1 cellular context compared by ENCODE assay signal in the genomic region with DNA sequence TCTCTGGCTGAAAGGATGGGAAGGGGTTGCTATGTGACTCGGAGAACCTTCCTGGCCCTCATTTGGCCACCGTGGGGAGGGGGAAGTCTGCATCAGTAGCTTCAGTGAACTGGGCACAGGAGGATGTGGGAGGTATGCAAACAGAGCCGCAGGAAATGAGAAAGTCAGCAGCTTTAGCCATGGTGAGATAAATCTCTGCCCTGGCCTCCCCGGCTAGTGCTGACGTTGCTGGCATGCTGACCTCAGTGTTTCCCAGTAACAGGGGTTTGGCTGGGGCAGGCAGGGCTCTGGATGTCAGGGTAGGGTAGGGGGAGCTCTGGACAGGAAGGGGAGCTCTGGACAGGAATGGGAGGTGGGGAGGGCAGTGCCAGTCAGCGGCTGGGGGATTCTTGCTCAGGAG.
TF ChIP-seq lines count a peak whose summit lies in the region.

No MANE protein-coding gene starts in this region.

TF ChIP-seq in K562, 482 proteins besides CTCF, POLR2A, EP300 and RAD21:
- TF ChIP-seq NEUROD1 (IDR thresholded peaks at IDR 0.05; ENCODE audit: borderline replicate concordance, low read depth, low read length, partially characterized antibody) = no peak
- TF ChIP-seq ZNF274 (IDR thresholded peaks at IDR 0.05; ENCODE audit: borderline replicate concordance, low read depth, low read length) = 0 out of 2 replicates have a peak, but pooled peaks have one; percentile 2
- 0 out of 4 replicates have a peak, but pooled peaks of 1 of the 2 experiments have one; percentile 7 for TF ChIP-seq KDM1A (IDR thresholded peaks at IDR 0.05)
TF ChIP-seq in K562: peak in this region for 2.
